1 cellular context compared by ENCODE assay signal in genomic region chr15:98953950-98954349, GRCh38.
TF ChIP-seq lines count a peak whose summit lies in the region.

No MANE protein-coding gene starts in this region.

TF ChIP-seq in GM23338, 12 proteins besides CTCF, POLR2A, EP300 and RAD21 (continued from another document):
- no peak for TF ChIP-seq ZNF462 (CRISPR knock-in tag; IDR thresholded peaks at IDR 0.05)
- no peak for TF ChIP-seq EZH2phosphoT487 (IDR thresholded peaks at IDR 0.05; ENCODE audit: unreplicated experiment)
- no peak for TF ChIP-seq ZNF331 (CRISPR knock-in tag; IDR thresholded peaks at IDR 0.05; ENCODE audit: low read depth)
- TF ChIP-seq CREB1 (CRISPR knock-in tag; IDR thresholded peaks at IDR 0.05; ENCODE audit: low read depth), result no peak
- TF ChIP-seq ETS1 (IDR thresholded peaks at IDR 0.05), result no peak
- TF ChIP-seq EZH2 (IDR thresholded peaks at IDR 0.05; ENCODE audit: low read depth, unreplicated experiment), result no peak
